10 cellular contexts compared by ENCODE assay signal in the genomic region with DNA sequence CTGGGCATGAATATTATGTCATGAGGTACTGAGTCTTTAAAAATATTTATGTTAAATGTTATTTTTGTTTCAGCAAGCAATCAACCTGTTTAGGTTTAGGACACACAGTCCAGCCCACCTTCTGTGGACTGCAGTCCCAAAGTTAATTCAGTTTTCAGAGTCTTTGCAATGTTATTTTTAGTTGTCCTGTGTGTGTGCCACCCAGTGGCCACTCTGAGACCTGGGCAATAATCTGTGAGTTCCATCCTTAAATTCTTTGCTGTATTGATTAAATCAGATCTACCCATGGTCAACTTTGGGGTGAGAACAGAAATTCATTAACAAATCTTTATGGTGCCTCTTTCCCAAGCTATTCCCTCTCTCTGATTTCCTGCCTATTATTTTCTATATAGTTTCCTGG.
DNase-seq lines count a peak whose midpoint lies in the region; ATAC-seq and TF ChIP-seq lines count a peak whose summit lies in the region.
"Had no signal": no experiment of that assay in that cellular context is flagged by ENCODE, and none has a peak within 500 bp of the region (broad histone marks: within the 10 kb centered on the region; RNA-seq: fewer than 3 reads in every experiment).

No MANE protein-coding gene starts in this region.

- no peak overlapping the region for H3K4me3 ChIP-seq in NB4 (ENCODE audit: low read depth, low read length)
- H3K4me3 ChIP-seq in endodermal cell (ENCODE audit: low read length) = no peak overlapping the region
- no peak overlapping the region for H3K4me3 ChIP-seq in prostate gland
- H3K4me3 ChIP-seq: coronary artery had no signal

- no peak for ATAC-seq in GM18867 (IDR thresholded peaks at IDR 0.05; ENCODE audit: unreplicated experiment)

- no peaks in the 10 kb centered on the region for H3K27me3 Mint-ChIP-seq in endodermal cell (ENCODE audit: insufficient read depth)
- peaks cover 4% of the 10 kb centered on the region for H3K27me3 Mint-ChIP-seq in activated CD4-positive, alpha-beta T cell treated with anti-CD3 and anti-CD28 coated beads, Interleukin-2, amount 10 ng/mL, durations not matched to agents 24 days and 14 days

- no peaks in the 10 kb centered on the region for H3K36me3 Mint-ChIP-seq in endodermal cell (ENCODE audit: low read depth)
- H3K36me3 Mint-ChIP-seq in activated CD4-positive, alpha-beta T cell treated with anti-CD3 and anti-CD28 coated beads, Interleukin-2, amount 10 ng/mL, durations not matched to agents 24 days and 14 days (ENCODE audit: low read depth) = no peaks in the 10 kb centered on the region

- no peaks in the 10 kb centered on the region for H3K27me3 ChIP-seq in endodermal cell (ENCODE audit: control insufficient read depth, insufficient read depth, low read length, poor library complexity, severe bottlenecking)
- no peaks in the 10 kb centered on the region for H3K27me3 ChIP-seq in prostate gland (replicated peaks; ENCODE audit: insufficient read depth)

- H3K27ac ChIP-seq in endodermal cell (ENCODE audit: low read depth, low read length) (no peak overlapping the region), prostate gland (no peak overlapping the region)
- H3K27ac ChIP-seq: coronary artery had no signal

- H3K9me3 ChIP-seq in endodermal cell (ENCODE audit: control insufficient read depth, low read length) (peaks cover 7% of the 10 kb centered on the region), prostate gland (no peaks in the 10 kb centered on the region)

- no peak overlapping the region for H3K9ac ChIP-seq in endodermal cell (ENCODE audit: extremely low read depth, low read length, poor library complexity, severe bottlenecking)

- no peak overlapping the region for H3K4me3 Mint-ChIP-seq in endodermal cell
- no peak overlapping the region for H3K4me3 Mint-ChIP-seq in activated CD4-positive, alpha-beta T cell treated with anti-CD3 and anti-CD28 coated beads, Interleukin-2, amount 10 ng/mL, durations not matched to agents 24 days and 14 days

- H3K27ac Mint-ChIP-seq in endodermal cell = no peak overlapping the region
- no peak overlapping the region for H3K27ac Mint-ChIP-seq in activated CD4-positive, alpha-beta T cell treated with anti-CD3 and anti-CD28 coated beads, Interleukin-2, amount 10 ng/mL, durations not matched to agents 24 days and 14 days

- TF ChIP-seq POLR2A in NB4 (IDR thresholded peaks at IDR 0.05; ENCODE audit: extremely low read depth, insufficient read length) (no peak), prostate gland (IDR thresholded peaks at IDR 0.05) (no peak)

- intact Hi-C loops in prostate gland (cut with DNase I) = no loop called here
- intact Hi-C loops in activated CD4-positive, alpha-beta T cell treated with anti-CD3 and anti-CD28 coated beads, Interleukin-2, amount 10 ng/mL, durations not matched to agents 24 days and 14 days (cut with micrococcal nuclease) = no loop called here

- H3K4me1 Mint-ChIP-seq in endodermal cell = peaks cover 7% of the 10 kb centered on the region
- no peaks in the 10 kb centered on the region for H3K4me1 Mint-ChIP-seq in activated CD4-positive, alpha-beta T cell treated with anti-CD3 and anti-CD28 coated beads, Interleukin-2, amount 10 ng/mL, durations not matched to agents 24 days and 14 days

- peak; percentile 45 for TF ChIP-seq CTCF in NB4 (IDR thresholded peaks at IDR 0.05; ENCODE audit: low read depth, low read length)
- peak; percentile 81 for TF ChIP-seq CTCF in endodermal cell (conservative IDR thresholded peaks at IDR 0.05)
- peak in 3 of 4 experiments; percentile 23 to 38 (median 25) for TF ChIP-seq CTCF in prostate gland (IDR thresholded peaks at IDR 0.05)

- H3K4me1 ChIP-seq in endodermal cell (ENCODE audit: control insufficient read depth, insufficient read depth, low read length) (no peaks in the 10 kb centered on the region), prostate gland (replicated peaks) (no peaks in the 10 kb centered on the region)

- peaks cover 2% of the 10 kb centered on the region for H3K9me3 Mint-ChIP-seq in endodermal cell
- no peaks in the 10 kb centered on the region for H3K9me3 Mint-ChIP-seq in activated CD4-positive, alpha-beta T cell treated with anti-CD3 and anti-CD28 coated beads, Interleukin-2, amount 10 ng/mL, durations not matched to agents 24 days and 14 days

- H3K36me3 ChIP-seq in endodermal cell (ENCODE audit: control insufficient read depth, insufficient read depth, low read length) = no peaks in the 10 kb centered on the region
- H3K36me3 ChIP-seq in prostate gland = no peaks in the 10 kb centered on the region

- DNase-seq in DMS53 (lab: John Stamatoyannopoulos, UW) = peak; percentile 44
- no peak for DNase-seq in DMS53 treated with DMSO at 0.1 percent for 48 hours (lab: John Stamatoyannopoulos, UW; ENCODE audit: unreplicated experiment)
- DNase-seq in NB4 (ENCODE audit: low read depth) = peak; percentile 5
- DNase-seq in endodermal cell = no peak
- DNase-seq in prostate gland (ENCODE audit: low spot score) = no peak
- DNase-seq in ecto neural progenitor cell (ENCODE audit: low spot score) = no peak
- DNase-seq in activated CD4-positive, alpha-beta T cell treated with anti-CD3 and anti-CD28 coated beads, Interleukin-2, amount 10 ng/mL, durations not matched to agents 24 days and 14 days = no peak
- DNase-seq: NK-92 treated with Interleukin-12 subunit alpha and Interleukin-12 subunit beta, amount 100 ng/mL, for 24 hours had no signal

Comparison
In these comparisons a context has a peak if more than half of its experiments do, and no peak if none do; other contexts are left out.
1. DNase-seq: peak in DMS53 (single experiment) and NB4 (single experiment); none in DMS53 treated with DMSO at 0.1 percent for 48 hours (single experiment), endodermal cell (single experiment), prostate gland (single experiment), ecto neural progenitor cell (single experiment) and activated CD4-positive, alpha-beta T cell treated with anti-CD3 and anti-CD28 coated beads, Interleukin-2, amount 10 ng/mL, durations not matched to agents 24 days and 14 days (single experiment).
2. CTCF ChIP-seq: peak in every context shown above with its lines; median percentile 81 in endodermal cell; 45 in NB4; 25 in prostate gland.